Comparison of ENCODE assay signal across 25 cellular contexts in the genomic region with DNA sequence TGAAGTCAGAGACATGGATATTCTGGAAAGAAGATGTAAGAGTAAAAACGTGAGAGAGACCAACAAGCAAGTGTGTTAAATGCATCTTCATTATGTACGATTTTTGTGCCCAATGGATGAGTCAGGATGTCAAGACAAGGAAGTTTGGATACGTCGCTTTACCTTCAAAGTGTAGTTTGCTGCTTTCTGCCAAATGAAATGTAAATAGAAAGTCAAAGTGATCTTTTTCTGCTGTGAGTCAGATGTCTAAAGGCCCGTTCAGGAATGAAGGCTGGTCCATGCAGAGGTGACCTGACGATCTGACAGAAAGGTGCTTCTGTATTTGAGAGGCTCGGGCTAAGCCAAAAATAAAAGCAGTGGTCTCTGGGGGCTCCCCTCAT.
A peak's percentile ranks its signal among the peaks of the same experiment; 100 is the strongest.
DNase-seq lines count a peak whose midpoint lies in the region; FAIRE-seq and TF ChIP-seq lines count a peak whose summit lies in the region.
"Had no signal": no experiment of that assay in that cellular context is flagged by ENCODE, and none has a peak within 500 bp of the region (broad histone marks: within the 10 kb centered on the region; RNA-seq: fewer than 3 reads in every experiment).

No MANE protein-coding gene starts in this region.

- no peak for FAIRE-seq in astrocyte (lab: Jason Lieb, UNC)

- no peak overlapping the region for H3K9ac ChIP-seq in astrocyte (ENCODE audit: low read length)

- H3K4me3 ChIP-seq in astrocyte (ENCODE audit: insufficient read depth, low read depth, low read length) (no peak overlapping the region), fibroblast of mammary gland (ENCODE audit: control insufficient read depth, low read depth, low read length) (no peak overlapping the region), osteoblast (ENCODE audit: insufficient read depth, low read length) (peak overlapping the region; percentile 53)
- H3K4me3 ChIP-seq: lower lobe of right lung, PC-9 had no signal

- H3K4me1 Mint-ChIP-seq in astrocyte (ENCODE audit: low read depth, unreplicated experiment): no peaks in the 10 kb centered on the region
- no peaks in the 10 kb centered on the region for H3K4me1 Mint-ChIP-seq in activated CD4-positive, alpha-beta memory T cell treated with anti-CD3 and anti-CD28 coated beads for 36 hours (ENCODE audit: low read depth)
- H3K4me1 Mint-ChIP-seq: stimulated activated memory B cell treated with anti-CD40 and anti-IgM and Interleukin-4, amounts not matched to agents 10 μg/mL and 1 μg/mL and 100 μg/mL, for 72 hours had no signal

- no peaks in the 10 kb centered on the region for H3K9me3 ChIP-seq in astrocyte (ENCODE audit: insufficient read depth, low read depth, low read length)
- no peaks in the 10 kb centered on the region for H3K9me3 ChIP-seq in osteoblast (ENCODE audit: low read depth, low read length)
- H3K9me3 ChIP-seq: lower lobe of right lung had no signal

- H3K36me3 Mint-ChIP-seq in astrocyte (ENCODE audit: low read depth, unreplicated experiment): no peaks in the 10 kb centered on the region
- H3K36me3 Mint-ChIP-seq in activated CD4-positive, alpha-beta memory T cell treated with anti-CD3 and anti-CD28 coated beads for 36 hours: no peaks in the 10 kb centered on the region
- H3K36me3 Mint-ChIP-seq: stimulated activated memory B cell treated with anti-CD40 and anti-IgM and Interleukin-4, amounts not matched to agents 10 μg/mL and 1 μg/mL and 100 μg/mL, for 72 hours; WTC11 had no signal

- no peaks in the 10 kb centered on the region for H4K20me1 ChIP-seq in astrocyte (ENCODE audit: insufficient read depth, low read length)
- no peaks in the 10 kb centered on the region for H4K20me1 ChIP-seq in osteoblast (ENCODE audit: insufficient read depth, low read length)

- no peak overlapping the region for H3K4me3 Mint-ChIP-seq in astrocyte (ENCODE audit: unreplicated experiment)
- no peak overlapping the region for H3K4me3 Mint-ChIP-seq in activated CD4-positive, alpha-beta memory T cell treated with anti-CD3 and anti-CD28 coated beads for 36 hours
- H3K4me3 Mint-ChIP-seq: stimulated activated memory B cell treated with anti-CD40 and anti-IgM and Interleukin-4, amounts not matched to agents 10 μg/mL and 1 μg/mL and 100 μg/mL, for 72 hours; WTC11 had no signal

- H3K36me3 ChIP-seq in astrocyte (ENCODE audit: insufficient read depth, low read length) (no peaks in the 10 kb centered on the region), osteoblast (ENCODE audit: insufficient read depth, low read length) (no peaks in the 10 kb centered on the region)
- H3K36me3 ChIP-seq: lower lobe of right lung had no signal

- intact Hi-C loops in activated CD4-positive, alpha-beta memory T cell treated with anti-CD3 and anti-CD28 coated beads for 36 hours (cut with micrococcal nuclease): no loop called here

- no peak overlapping the region for H2AFZ ChIP-seq in astrocyte (ENCODE audit: low read depth, low read length)
- H2AFZ ChIP-seq in osteoblast (ENCODE audit: low read length): no peak overlapping the region
- H2AFZ ChIP-seq: PC-9 had no signal

- H3K27ac Mint-ChIP-seq in astrocyte (ENCODE audit: unreplicated experiment): no peak overlapping the region
- no peak overlapping the region for H3K27ac Mint-ChIP-seq in activated CD4-positive, alpha-beta memory T cell treated with anti-CD3 and anti-CD28 coated beads for 36 hours
- H3K27ac Mint-ChIP-seq: stimulated activated memory B cell treated with anti-CD40 and anti-IgM and Interleukin-4, amounts not matched to agents 10 μg/mL and 1 μg/mL and 100 μg/mL, for 72 hours; WTC11 had no signal

- CTCF ChIA-PET in activated CD4-positive, alpha-beta memory T cell treated with anti-CD3 and anti-CD28 coated beads for 36 hours (lab: Charles Lee): no interaction called here

- POLR2A ChIA-PET in activated CD4-positive, alpha-beta memory T cell treated with anti-CD3 and anti-CD28 coated beads for 36 hours (lab: Charles Lee): no interaction called here

- H3K4me1 ChIP-seq in astrocyte (ENCODE audit: insufficient read depth, low read length) (no peaks in the 10 kb centered on the region), osteoblast (ENCODE audit: insufficient read depth, low read length) (peaks cover 14% of the 10 kb centered on the region)
- H3K4me1 ChIP-seq: lower lobe of right lung had no signal

- DNase-seq in HT1080 (ENCODE audit: low read depth) (peak; percentile 1), astrocyte (ENCODE audit: low read depth) (peak; percentile 58), fibroblast of mammary gland (ENCODE audit: low read depth) (peak; percentile 29), osteoblast (ENCODE audit: insufficient read length, low spot score, missing footprints) (no peak), NCI-H1092 (lab: John Stamatoyannopoulos, UW) (no peak), NCI-H446 treated with DMSO at 0.1 percent for 48 hours (lab: John Stamatoyannopoulos, UW) (no peak)
- DNase-seq in activated CD4-positive, alpha-beta memory T cell treated with anti-CD3 and anti-CD28 coated beads for 36 hours: no peak
- no peak for DNase-seq in activated CD8-positive, alpha-beta memory T cell treated with anti-CD3 and anti-CD28 coated beads, Interleukin-2, amount 50 U/mL, for 4 hours
- DNase-seq: activated naive CD4-positive, alpha-beta T cell treated with Interleukin-2 at 50 U/mL for 16 hours; C1 segment of cervical spinal cord; DMS79; effector CD4-positive, alpha-beta T cell; erythroblast; GF-D8; lower lobe of right lung; NCI-H1694 treated with DMSO at 0.1 percent for 48 hours; NCI-H2171; NCI-H526; NK-92 treated with Interleukin-12 subunit alpha and Interleukin-12 subunit beta, amount 100 ng/mL, for 24 hours; PC-9; stimulated activated CD4-positive, alpha-beta T cell treated with anti-CD3 and anti-CD28 coated beads, Interleukin-4, amount 100 ng/mL, for 4 hours; substantia nigra had no signal

- H3K79me2 ChIP-seq in astrocyte (ENCODE audit: insufficient read depth, low read length): no peaks in the 10 kb centered on the region
- H3K79me2 ChIP-seq in osteoblast (ENCODE audit: insufficient read depth, low read length): no peaks in the 10 kb centered on the region

- H3K4me2 ChIP-seq in astrocyte (ENCODE audit: low read length) (no peak overlapping the region), osteoblast (ENCODE audit: insufficient read depth, low read length) (peak overlapping the region; percentile 81)
- H3K4me2 ChIP-seq: PC-9 had no signal

- H3K27me3 Mint-ChIP-seq in astrocyte (ENCODE audit: low read depth, unreplicated experiment): no peaks in the 10 kb centered on the region
- peaks cover 2% of the 10 kb centered on the region for H3K27me3 Mint-ChIP-seq in activated CD4-positive, alpha-beta memory T cell treated with anti-CD3 and anti-CD28 coated beads for 36 hours

- H3K9me3 Mint-ChIP-seq in astrocyte (ENCODE audit: unreplicated experiment): no peaks in the 10 kb centered on the region
- H3K9me3 Mint-ChIP-seq in activated CD4-positive, alpha-beta memory T cell treated with anti-CD3 and anti-CD28 coated beads for 36 hours: no peaks in the 10 kb centered on the region
- H3K9me3 Mint-ChIP-seq: stimulated activated memory B cell treated with anti-CD40 and anti-IgM and Interleukin-4, amounts not matched to agents 10 μg/mL and 1 μg/mL and 100 μg/mL, for 72 hours had no signal

- H3K27me3 ChIP-seq in astrocyte (ENCODE audit: insufficient read depth, low read length): no peaks in the 10 kb centered on the region
- H3K27me3 ChIP-seq in osteoblast (ENCODE audit: insufficient read depth, low read length): no peaks in the 10 kb centered on the region

- no peak overlapping the region for H3K27ac ChIP-seq in astrocyte (ENCODE audit: low read depth, low read length)
- H3K27ac ChIP-seq in osteoblast (ENCODE audit: low read depth, low read length): peak overlapping the region; percentile 68
- H3K27ac ChIP-seq: HL-60, lower lobe of right lung, PC-9 had no signal

- no peak for TF ChIP-seq CTCF in astrocyte (IDR thresholded peaks at IDR 0.05; ENCODE audit: insufficient read depth, low read depth, low read length)
- TF ChIP-seq CTCF in fibroblast of mammary gland (conservative IDR thresholded peaks at IDR 0.05; ENCODE audit: control insufficient read depth, insufficient read depth, low read depth, low read length): no peak
- no peak for TF ChIP-seq CTCF in osteoblast (IDR thresholded peaks at IDR 0.05; ENCODE audit: extremely low read depth, low read depth, low read length)

Comparison
In these comparisons a context has a peak if more than half of its experiments do, and no peak if none do; other contexts are left out.
1. DNase-seq: peak in HT1080 (single experiment), astrocyte (single experiment) and fibroblast of mammary gland (single experiment); none in osteoblast (single experiment), NCI-H1092 (single experiment), activated CD4-positive, alpha-beta memory T cell treated with anti-CD3 and anti-CD28 coated beads for 36 hours (single experiment), NCI-H446 treated with DMSO at 0.1 percent for 48 hours (single experiment) and activated CD8-positive, alpha-beta memory T cell treated with anti-CD3 and anti-CD28 coated beads, Interleukin-2, amount 50 U/mL, for 4 hours (single experiment).